Comparison of ENCODE assay signal across 37 cellular contexts in genomic region chr1:204136814-204137213, GRCh38. TPM values are rescaled to one million over a fixed set of nuclear protein-coding genes. Genes with fewer than 3 reads are reported as not detected.
"Had no signal": no experiment of that assay in that cellular context is flagged by ENCODE, and none has a peak within 500 bp of the region (broad histone marks: within the 10 kb centered on the region; RNA-seq: fewer than 3 reads in every experiment).

No MANE protein-coding gene starts in this region.

- H3K27me3 ChIP-seq: adrenal gland, body of pancreas, esophagus squamous epithelium, gastroesophageal sphincter had no signal

- H3K27ac ChIP-seq: adrenal gland, body of pancreas, epithelial cell of prostate, gastroesophageal sphincter had no signal

- DNase-seq: activated B cell treated with CpG ODN at 0.5 μM for 24 hours; activated CD4-positive, alpha-beta T cell treated with anti-CD3 and anti-CD28 coated beads for 48 hours; activated CD4-positive, alpha-beta T cell treated with anti-CD3 and anti-CD28 coated beads, Interleukin-2, amount 50 U/mL, for 1 hour; activated CD4-positive, alpha-beta T cell treated with anti-CD3 and anti-CD28 coated beads, Interleukin-2, amount 50 U/mL, for 48 hours; activated CD8-positive, alpha-beta memory T cell treated with anti-CD3 and anti-CD28 coated beads for 24 hours; activated CD8-positive, alpha-beta T cell treated with anti-CD3 and anti-CD28 coated beads for 36 hours; activated effector memory CD4-positive, alpha-beta T cell treated with Interleukin-2 at 50 U/mL for 16 hours; activated naive CD4-positive, alpha-beta T cell treated with anti-CD3 and anti-CD28 coated beads for 36 hours; activated naive CD8-positive, alpha-beta T cell treated with anti-CD3 and anti-CD28 coated beads for 36 hours; activated naive CD8-positive, alpha-beta T cell treated with anti-CD3 and anti-CD28 coated beads, Interleukin-2, amount 50 U/mL, for 24 hours; activated T-cell treated with anti-CD3 and anti-CD28 coated beads, Interleukin-2, amount 50 U/mL, for 4 hours; adrenal gland; amygdala; aorta; body of pancreas; caudate nucleus; cortex of kidney; dermis blood vessel endothelial cell; effector CD4-positive, alpha-beta T cell; effector memory CD8-positive, alpha-beta T cell; esophagus squamous epithelium; foreskin melanocyte; T-helper 1 cell; T-helper 17 cell; T1000 had no signal

- H3K4me3 Mint-ChIP-seq: activated B cell treated with CpG ODN at 0.5 μM for 24 hours; activated CD8-positive, alpha-beta T cell treated with anti-CD3 and anti-CD28 coated beads for 36 hours; activated naive CD4-positive, alpha-beta T cell treated with anti-CD3 and anti-CD28 coated beads for 36 hours; activated naive CD4-positive, alpha-beta T cell treated with anti-CD3 and anti-CD28 coated beads, Interleukin-2, amount 50 U/mL, for 24 hours; activated naive CD8-positive, alpha-beta T cell treated with anti-CD3 and anti-CD28 coated beads for 36 hours; activated naive CD8-positive, alpha-beta T cell treated with anti-CD3 and anti-CD28 coated beads, Interleukin-2, amount 50 U/mL, for 24 hours; activated T-cell treated with anti-CD3 and anti-CD28 coated beads, Interleukin-2, amount 50 U/mL, for 4 hours; activated T-helper 17 cell treated with anti-CD3 and anti-CD28 coated beads, Interleukin-2, amount 50 U/mL, for 72 hours; effector memory CD8-positive, alpha-beta T cell; T-helper 17 cell; T-helper 2 cell treated with Interferon-gamma antibody and Interleukin-4, amounts not matched to agents 5 μg/mL and 100 μg/mL, for 36 hours had no signal

- ATAC-seq: activated CD4-positive, CD25-positive, alpha-beta regulatory T cell treated with anti-CD3 and anti-CD28 coated beads, Interleukin-2, amount 50 U/mL, for 24 hours; activated CD8-positive, alpha-beta T cell treated with anti-CD3 and anti-CD28 coated beads for 36 hours; activated naive CD8-positive, alpha-beta T cell treated with anti-CD3 and anti-CD28 coated beads, Interleukin-2, amount 50 U/mL, for 24 hours; activated T-cell treated with anti-CD3 and anti-CD28 coated beads, Interleukin-2, amount 50 U/mL, for 4 hours; activated T-helper 17 cell treated with anti-CD3 and anti-CD28 coated beads, Interleukin-2, amount 50 U/mL, for 72 hours; body of pancreas; effector memory CD8-positive, alpha-beta T cell; gastroesophageal sphincter; T-helper 17 cell had no signal

- H3K27me3 Mint-ChIP-seq: activated CD8-positive, alpha-beta T cell treated with anti-CD3 and anti-CD28 coated beads for 36 hours; activated naive CD4-positive, alpha-beta T cell treated with anti-CD3 and anti-CD28 coated beads, Interleukin-2, amount 50 U/mL, for 24 hours; activated naive CD8-positive, alpha-beta T cell treated with anti-CD3 and anti-CD28 coated beads for 36 hours; activated naive CD8-positive, alpha-beta T cell treated with anti-CD3 and anti-CD28 coated beads, Interleukin-2, amount 50 U/mL, for 24 hours; activated T-helper 17 cell treated with anti-CD3 and anti-CD28 coated beads, Interleukin-2, amount 50 U/mL, for 72 hours; T-helper 17 cell had no signal

- H3K27ac Mint-ChIP-seq: activated B cell treated with CpG ODN at 0.5 μM for 24 hours; activated CD8-positive, alpha-beta T cell treated with anti-CD3 and anti-CD28 coated beads for 36 hours; activated naive CD4-positive, alpha-beta T cell treated with anti-CD3 and anti-CD28 coated beads for 36 hours; activated naive CD4-positive, alpha-beta T cell treated with anti-CD3 and anti-CD28 coated beads, Interleukin-2, amount 50 U/mL, for 24 hours; activated naive CD8-positive, alpha-beta T cell treated with anti-CD3 and anti-CD28 coated beads for 36 hours; activated naive CD8-positive, alpha-beta T cell treated with anti-CD3 and anti-CD28 coated beads, Interleukin-2, amount 50 U/mL, for 24 hours; activated T-helper 17 cell treated with anti-CD3 and anti-CD28 coated beads, Interleukin-2, amount 50 U/mL, for 72 hours; effector memory CD8-positive, alpha-beta T cell; T-helper 17 cell; T-helper 2 cell treated with Interferon-gamma antibody and Interleukin-4, amounts not matched to agents 5 μg/mL and 100 μg/mL, for 36 hours had no signal

- FAIRE-seq: colon, endometrium, endothelial cell of umbilical vein had no signal

- H3K4me1 Mint-ChIP-seq: activated naive CD4-positive, alpha-beta T cell treated with anti-CD3 and anti-CD28 coated beads, Interleukin-2, amount 50 U/mL, for 24 hours; activated naive CD8-positive, alpha-beta T cell treated with anti-CD3 and anti-CD28 coated beads for 36 hours; activated naive CD8-positive, alpha-beta T cell treated with anti-CD3 and anti-CD28 coated beads, Interleukin-2, amount 50 U/mL, for 24 hours; activated T-helper 17 cell treated with anti-CD3 and anti-CD28 coated beads, Interleukin-2, amount 50 U/mL, for 72 hours had no signal

- H3K9me3 Mint-ChIP-seq: activated B cell treated with CpG ODN at 0.5 μM for 24 hours; activated CD8-positive, alpha-beta T cell treated with anti-CD3 and anti-CD28 coated beads for 36 hours; activated naive CD4-positive, alpha-beta T cell treated with anti-CD3 and anti-CD28 coated beads for 36 hours; activated naive CD4-positive, alpha-beta T cell treated with anti-CD3 and anti-CD28 coated beads, Interleukin-2, amount 50 U/mL, for 24 hours; activated naive CD8-positive, alpha-beta T cell treated with anti-CD3 and anti-CD28 coated beads for 36 hours; activated naive CD8-positive, alpha-beta T cell treated with anti-CD3 and anti-CD28 coated beads, Interleukin-2, amount 50 U/mL, for 24 hours; activated T-cell treated with anti-CD3 and anti-CD28 coated beads, Interleukin-2, amount 50 U/mL, for 4 hours; activated T-helper 17 cell treated with anti-CD3 and anti-CD28 coated beads, Interleukin-2, amount 50 U/mL, for 72 hours; effector memory CD8-positive, alpha-beta T cell; T-helper 2 cell treated with Interferon-gamma antibody and Interleukin-4, amounts not matched to agents 5 μg/mL and 100 μg/mL, for 36 hours had no signal

- H3K9me3 ChIP-seq: adrenal gland, body of pancreas, esophagus squamous epithelium, gastroesophageal sphincter had no signal

- H3K36me3 Mint-ChIP-seq: activated naive CD8-positive, alpha-beta T cell treated with anti-CD3 and anti-CD28 coated beads for 36 hours had no signal

- H3K4me3 ChIP-seq: adrenal gland, body of pancreas, esophagus squamous epithelium, gastroesophageal sphincter had no signal

- H3K4me1 ChIP-seq: gastroesophageal sphincter had no signal

RNA-seq across cellular contexts. Expression of gene REN, which starts 29.3 kb away (rescaled TPM):
- total RNA-seq: activated B cell treated with CpG ODN at 0.5 μM for 24 hours; activated CD8-positive, alpha-beta T cell treated with anti-CD3 and anti-CD28 coated beads for 36 hours; activated naive CD4-positive, alpha-beta T cell treated with anti-CD3 and anti-CD28 coated beads for 36 hours; activated naive CD8-positive, alpha-beta T cell treated with anti-CD3 and anti-CD28 coated beads for 36 hours; activated T-cell treated with anti-CD3 and anti-CD28 coated beads, Interleukin-2, amount 50 U/mL, for 4 hours; activated T-helper 17 cell treated with anti-CD3 and anti-CD28 coated beads, Interleukin-2, amount 50 U/mL, for 72 hours; aorta; body of pancreas; chondrocyte; dermis blood vessel endothelial cell; endothelial cell of umbilical vein; gastroesophageal sphincter; T-helper 17 cell had no signal
- polyA plus RNA-seq: aorta had no signal

RNA-seq across cellular contexts. Expression of gene KISS1, which starts 59.5 kb away (rescaled TPM):
- total RNA-seq: activated B cell treated with CpG ODN at 0.5 μM for 24 hours; activated CD8-positive, alpha-beta T cell treated with anti-CD3 and anti-CD28 coated beads for 36 hours; activated naive CD4-positive, alpha-beta T cell treated with anti-CD3 and anti-CD28 coated beads for 36 hours; activated naive CD8-positive, alpha-beta T cell treated with anti-CD3 and anti-CD28 coated beads for 36 hours; activated T-cell treated with anti-CD3 and anti-CD28 coated beads, Interleukin-2, amount 50 U/mL, for 4 hours; activated T-helper 17 cell treated with anti-CD3 and anti-CD28 coated beads, Interleukin-2, amount 50 U/mL, for 72 hours; adrenal gland; aorta; body of pancreas; dermis blood vessel endothelial cell; esophagus squamous epithelium; gastroesophageal sphincter; glomerular endothelial cell had no signal
- polyA plus RNA-seq: esophagus had no signal
